In genomic region chr1:114854693-114855320, GRCh38 we compare ENCODE assay signal across 12 cellular contexts. TPM values are rescaled to one million over a fixed set of nuclear protein-coding genes. Genes with fewer than 3 reads are reported as not detected.
DNase-seq lines count a peak whose midpoint lies in the region; ATAC-seq and TF ChIP-seq lines count a peak whose summit lies in the region.
"Had no signal": no experiment of that assay in that cellular context is flagged by ENCODE, and none has a peak within 500 bp of the region (broad histone marks: within the 10 kb centered on the region; RNA-seq: fewer than 3 reads in every experiment).

SYCP1 (plus strand) TSS chr1:114854863; CDS start chr1:114855465, 602 bp downstream.

- H3K4me3 Mint-ChIP-seq in stimulated activated naive CD8-positive, alpha-beta T cell treated with anti-CD3 and anti-CD28 coated beads, Interleukin-15, Interleukin-2, amounts not matched to agents 100 ng/mL and 50 ng/mL, for 24 hours: peak within 1 kb of the TSS; percentile 61
- H3K4me3 Mint-ChIP-seq in naive B cell: peak within 1 kb of the TSS in 7 of 8 donors; percentile 8 to 75 (median 53)

- H3K36me3 Mint-ChIP-seq in stimulated activated naive CD8-positive, alpha-beta T cell treated with anti-CD3 and anti-CD28 coated beads, Interleukin-15, Interleukin-2, amounts not matched to agents 100 ng/mL and 50 ng/mL, for 24 hours (ENCODE audit: low read depth): no peaks in the 10 kb centered on the region
- peaks cover 0 to 8% of the 10 kb centered on the region in 2 donors for H3K36me3 Mint-ChIP-seq in naive B cell

- POLR2A ChIA-PET in HEK293T (lab: Yijun Ruan, JAX): no interaction called here

- H3K27me3 Mint-ChIP-seq in stimulated activated naive CD8-positive, alpha-beta T cell treated with anti-CD3 and anti-CD28 coated beads, Interleukin-15, Interleukin-2, amounts not matched to agents 100 ng/mL and 50 ng/mL, for 24 hours: peaks cover 47% of the 10 kb centered on the region
- peaks cover 21 to 41% (median 29%) of the 10 kb centered on the region in 3 donors for H3K27me3 Mint-ChIP-seq in naive B cell

- peaks cover 7% of the 10 kb centered on the region for H3K4me1 Mint-ChIP-seq in stimulated activated naive CD8-positive, alpha-beta T cell treated with anti-CD3 and anti-CD28 coated beads, Interleukin-15, Interleukin-2, amounts not matched to agents 100 ng/mL and 50 ng/mL, for 24 hours (ENCODE audit: low read depth)
- peaks cover 3 to 10% (median 9%) of the 10 kb centered on the region in 3 donors for H3K4me1 Mint-ChIP-seq in naive B cell

- DNase-seq in stimulated activated naive CD8-positive, alpha-beta T cell treated with anti-CD3 and anti-CD28 coated beads, Interleukin-15, Interleukin-2, amounts not matched to agents 100 U/mL and 50 U/mL, for 24 hours: no peak
- DNase-seq in astrocyte of the hippocampus (ENCODE audit: low read depth, low spot score) (peak; percentile 2), naive B cell (no peak), NCI-H82 (lab: John Stamatoyannopoulos, UW) (no peak), HEK293T (ENCODE audit: extremely low spot score) (no peak)
- DNase-seq: foreskin melanocyte, NCI-H1417 treated with DMSO at 0.1 percent for 48 hours, NCI-H748 treated with DMSO at 0.1 percent for 48 hours had no signal

- ATAC-seq in stimulated activated naive CD8-positive, alpha-beta T cell treated with anti-CD3 and anti-CD28 coated beads, Interleukin-15, Interleukin-2, amounts not matched to agents 100 U/mL and 50 U/mL, for 24 hours: no peak
- ATAC-seq in naive B cell (ENCODE audit: low read depth in 2 of 2) (no peak), GM19328 (IDR thresholded peaks at IDR 0.05; ENCODE audit: unreplicated experiment) (no peak), GM19455 (IDR thresholded peaks at IDR 0.05; ENCODE audit: unreplicated experiment) (no peak)

- no peak within 1 kb of the TSS for H3K27ac Mint-ChIP-seq in stimulated activated naive CD8-positive, alpha-beta T cell treated with anti-CD3 and anti-CD28 coated beads, Interleukin-15, Interleukin-2, amounts not matched to agents 100 ng/mL and 50 ng/mL, for 24 hours
- peak within 1 kb of the TSS in 1 of 6 donors; percentile 56 for H3K27ac Mint-ChIP-seq in naive B cell

- CTCF ChIA-PET in HEK293T (lab: Yijun Ruan, JAX): no interaction called here

- no peaks in the 10 kb centered on the region for H3K9me3 Mint-ChIP-seq in stimulated activated naive CD8-positive, alpha-beta T cell treated with anti-CD3 and anti-CD28 coated beads, Interleukin-15, Interleukin-2, amounts not matched to agents 100 ng/mL and 50 ng/mL, for 24 hours
- H3K9me3 Mint-ChIP-seq in naive B cell: peaks cover 0 to 5% (median 3%) of the 10 kb centered on the region in 7 donors

TF ChIP-seq in HEK293T, 16 proteins besides CTCF, POLR2A, EP300 and RAD21:
- no peak for TF ChIP-seq FOXK2 (IDR thresholded peaks at IDR 0.05)
- no peak for TF ChIP-seq HDGF (IDR thresholded peaks at IDR 0.05; ENCODE audit: borderline replicate concordance)
- no peak for TF ChIP-seq SP1 (IDR thresholded peaks at IDR 0.05)
TF ChIP-seq in HEK293T: peak in this region for 0.

RNA-seq across cellular contexts. Expression of gene SYCP1, which starts in this region (rescaled TPM):
- polyA plus RNA-seq in naive B cell (ENCODE audit: low read depth in 6 of 6): not detected
- polyA plus RNA-seq: lung had no signal
